ENCODE assay signal across 32 cellular contexts in genomic region chr3:157051625-157052024, GRCh38.
"Had no signal": no experiment of that assay in that cellular context is flagged by ENCODE, and none has a peak within 500 bp of the region (broad histone marks: within the 10 kb centered on the region; RNA-seq: fewer than 3 reads in every experiment).

No MANE protein-coding gene starts in this region.

- H3K9me3 ChIP-seq: adrenal gland, body of pancreas, colonic mucosa, gastrocnemius medialis had no signal

- H3K4me1 Mint-ChIP-seq: activated CD8-positive, alpha-beta memory T cell treated with anti-CD3 and anti-CD28 coated beads, Interleukin-2, amount 10 ng/mL, durations not matched to agents 7 days and 5 days; activated naive CD4-positive, alpha-beta T cell treated with anti-CD3 and anti-CD28 coated beads, Interleukin-2, amount 50 U/mL, for 24 hours; activated naive CD8-positive, alpha-beta T cell treated with anti-CD3 and anti-CD28 coated beads for 36 hours; activated naive CD8-positive, alpha-beta T cell treated with anti-CD3 and anti-CD28 coated beads, Interleukin-2, amount 50 U/mL, for 24 hours; T-helper 17 cell had no signal

- H3K36me3 ChIP-seq: adrenal gland, colonic mucosa, gastrocnemius medialis, WERI-Rb-1 had no signal

- H3K27ac ChIP-seq: adrenal gland, body of pancreas, colonic mucosa, gastrocnemius medialis, WERI-Rb-1 had no signal

- H3K9me3 Mint-ChIP-seq: activated B cell treated with CpG ODN at 0.5 μM for 24 hours; activated CD4-positive, alpha-beta memory T cell treated with anti-CD3 and anti-CD28 coated beads for 36 hours; activated naive CD4-positive, alpha-beta T cell treated with anti-CD3 and anti-CD28 coated beads for 36 hours; activated naive CD4-positive, alpha-beta T cell treated with anti-CD3 and anti-CD28 coated beads, Interleukin-2, amount 50 U/mL, for 24 hours; activated naive CD8-positive, alpha-beta T cell treated with anti-CD3 and anti-CD28 coated beads for 36 hours; activated naive CD8-positive, alpha-beta T cell treated with anti-CD3 and anti-CD28 coated beads, Interleukin-2, amount 50 U/mL, for 24 hours; activated T-helper 1 cell treated with anti-CD3 and anti-CD28 coated beads, Interleukin-12 subunit alpha, Interleukin-12 subunit beta, Interleukin-2, Interleukin-4 antibody, amounts not matched to agents 30 ng/mL and 10 ng/mL and 1 ng/mL, durations not matched to agents 14 hours and 24 hours and 36 hours; activated T-helper 2 cell treated with anti-CD3 and anti-CD28 coated beads, Interferon-gamma antibody, Interleukin-2, Interleukin-4, amounts not matched to agents 10 μg/mL and 5 μg/mL and 100 μg/mL, durations not matched to agents 14 hours and 24 hours and 36 hours; endodermal cell; T-helper 2 cell treated with Interferon-gamma antibody and Interleukin-4, amounts not matched to agents 5 μg/mL and 100 μg/mL, for 36 hours had no signal

- H3K4me3 Mint-ChIP-seq: activated B cell treated with CpG ODN at 0.5 μM for 24 hours; activated CD4-positive, alpha-beta memory T cell treated with anti-CD3 and anti-CD28 coated beads for 36 hours; activated CD8-positive, alpha-beta memory T cell treated with anti-CD3 and anti-CD28 coated beads, Interleukin-2, amount 10 ng/mL, durations not matched to agents 7 days and 5 days; activated CD8-positive, alpha-beta T cell treated with anti-CD3 and anti-CD28 coated beads, Interleukin-2, amount 10 ng/mL, durations not matched to agents 7 days and 5 days; activated naive CD4-positive, alpha-beta T cell treated with anti-CD3 and anti-CD28 coated beads for 36 hours; activated naive CD4-positive, alpha-beta T cell treated with anti-CD3 and anti-CD28 coated beads, Interleukin-2, amount 50 U/mL, for 24 hours; activated naive CD8-positive, alpha-beta T cell treated with anti-CD3 and anti-CD28 coated beads for 36 hours; activated naive CD8-positive, alpha-beta T cell treated with anti-CD3 and anti-CD28 coated beads, Interleukin-2, amount 50 U/mL, for 24 hours; activated T-helper 1 cell treated with anti-CD3 and anti-CD28 coated beads, Interleukin-12 subunit alpha, Interleukin-12 subunit beta, Interleukin-2, Interleukin-4 antibody, amounts not matched to agents 30 ng/mL and 10 ng/mL and 1 ng/mL, durations not matched to agents 14 hours and 24 hours and 36 hours; endodermal cell; T-helper 17 cell; T-helper 2 cell treated with Interferon-gamma antibody and Interleukin-4, amounts not matched to agents 5 μg/mL and 100 μg/mL, for 36 hours had no signal

- DNase-seq: activated B cell treated with CpG ODN at 0.5 μM for 24 hours; activated CD4-positive, alpha-beta memory T cell treated with anti-CD3 and anti-CD28 coated beads for 36 hours; activated CD4-positive, alpha-beta T cell treated with anti-CD3 and anti-CD28 coated beads for 48 hours; activated CD8-positive, alpha-beta memory T cell treated with anti-CD3 and anti-CD28 coated beads, Interleukin-2, amount 10 ng/mL, durations not matched to agents 7 days and 5 days; activated CD8-positive, alpha-beta memory T cell treated with anti-CD3 and anti-CD28 coated beads, Interleukin-2, amount 50 U/mL, for 4 hours; activated CD8-positive, alpha-beta T cell treated with anti-CD3 and anti-CD28 coated beads, Interleukin-2, amount 10 ng/mL, durations not matched to agents 7 days and 5 days; activated effector memory CD4-positive, alpha-beta T cell treated with anti-CD3 and anti-CD28 coated beads, Interleukin-2, amount 50 U/mL, for 16 hours; activated naive CD4-positive, alpha-beta T cell treated with anti-CD3 and anti-CD28 coated beads for 36 hours; activated naive CD8-positive, alpha-beta T cell treated with anti-CD3 and anti-CD28 coated beads for 36 hours; activated naive CD8-positive, alpha-beta T cell treated with anti-CD3 and anti-CD28 coated beads, Interleukin-2, amount 50 U/mL, for 24 hours; activated T-cell treated with anti-CD3 and anti-CD28 coated beads, Interleukin-2, amount 50 U/mL, for 1 hour; activated T-cell treated with anti-CD3 and anti-CD28 coated beads, Interleukin-2, amount 50 U/mL, for 48 hours; adrenal gland; amygdala; aorta; body of pancreas; caudate nucleus; colonic mucosa; effector CD8-positive, alpha-beta T cell; endodermal cell; foreskin fibroblast; gastrocnemius medialis; hippocampal formation; T-helper 17 cell; T1000; WERI-Rb-1 had no signal

- H3K4me3 ChIP-seq: adrenal gland, body of pancreas, colonic mucosa, gastrocnemius medialis had no signal

- H3K27ac Mint-ChIP-seq: activated B cell treated with CpG ODN at 0.5 μM for 24 hours; activated CD4-positive, alpha-beta memory T cell treated with anti-CD3 and anti-CD28 coated beads for 36 hours; activated CD8-positive, alpha-beta memory T cell treated with anti-CD3 and anti-CD28 coated beads, Interleukin-2, amount 10 ng/mL, durations not matched to agents 7 days and 5 days; activated CD8-positive, alpha-beta T cell treated with anti-CD3 and anti-CD28 coated beads, Interleukin-2, amount 10 ng/mL, durations not matched to agents 7 days and 5 days; activated naive CD4-positive, alpha-beta T cell treated with anti-CD3 and anti-CD28 coated beads for 36 hours; activated naive CD4-positive, alpha-beta T cell treated with anti-CD3 and anti-CD28 coated beads, Interleukin-2, amount 50 U/mL, for 24 hours; activated naive CD8-positive, alpha-beta T cell treated with anti-CD3 and anti-CD28 coated beads for 36 hours; activated naive CD8-positive, alpha-beta T cell treated with anti-CD3 and anti-CD28 coated beads, Interleukin-2, amount 50 U/mL, for 24 hours; activated T-helper 1 cell treated with anti-CD3 and anti-CD28 coated beads, Interleukin-12 subunit alpha, Interleukin-12 subunit beta, Interleukin-2, Interleukin-4 antibody, amounts not matched to agents 30 ng/mL and 10 ng/mL and 1 ng/mL, durations not matched to agents 14 hours and 24 hours and 36 hours; activated T-helper 2 cell treated with anti-CD3 and anti-CD28 coated beads, Interferon-gamma antibody, Interleukin-2, Interleukin-4, amounts not matched to agents 10 μg/mL and 5 μg/mL and 100 μg/mL, durations not matched to agents 14 hours and 24 hours and 36 hours; endodermal cell; T-helper 17 cell; T-helper 2 cell treated with Interferon-gamma antibody and Interleukin-4, amounts not matched to agents 5 μg/mL and 100 μg/mL, for 36 hours had no signal

- H3K27me3 ChIP-seq: adrenal gland, body of pancreas, colonic mucosa, gastrocnemius medialis had no signal

- H3K27me3 Mint-ChIP-seq: activated B cell treated with CpG ODN at 0.5 μM for 24 hours; activated naive CD8-positive, alpha-beta T cell treated with anti-CD3 and anti-CD28 coated beads for 36 hours had no signal

- H3K36me3 Mint-ChIP-seq: activated CD4-positive, alpha-beta memory T cell treated with anti-CD3 and anti-CD28 coated beads for 36 hours; activated CD8-positive, alpha-beta memory T cell treated with anti-CD3 and anti-CD28 coated beads, Interleukin-2, amount 10 ng/mL, durations not matched to agents 7 days and 5 days; activated naive CD4-positive, alpha-beta T cell treated with anti-CD3 and anti-CD28 coated beads, Interleukin-2, amount 50 U/mL, for 24 hours; activated naive CD8-positive, alpha-beta T cell treated with anti-CD3 and anti-CD28 coated beads for 36 hours had no signal

- H3K4me1 ChIP-seq: adrenal gland, body of pancreas, colonic mucosa, gastrocnemius medialis had no signal

- ATAC-seq: activated CD4-positive, CD25-positive, alpha-beta regulatory T cell treated with anti-CD3 and anti-CD28 coated beads, Interleukin-2, amount 50 U/mL, for 24 hours; activated CD8-positive, alpha-beta memory T cell treated with anti-CD3 and anti-CD28 coated beads, Interleukin-2, amount 10 ng/mL, durations not matched to agents 7 days and 5 days; activated CD8-positive, alpha-beta T cell treated with anti-CD3 and anti-CD28 coated beads, Interleukin-2, amount 10 ng/mL, durations not matched to agents 7 days and 5 days; activated naive CD8-positive, alpha-beta T cell treated with anti-CD3 and anti-CD28 coated beads, Interleukin-2, amount 50 U/mL, for 24 hours; body of pancreas; esophagus mucosa; gastrocnemius medialis; T-helper 17 cell had no signal
